8 cellular contexts compared by ENCODE assay signal in genomic region chr4:15655223-15656037, GRCh38. TPM values are rescaled to one million over a fixed set of nuclear protein-coding genes. Genes with fewer than 3 reads are reported as not detected.
A peak's percentile ranks its signal among the peaks of the same experiment; 100 is the strongest.
DNase-seq lines count a peak whose midpoint lies in the region; FAIRE-seq lines count a peak whose summit lies in the region.

Gene FBXL5 (minus strand): TSS chr4:15655357. CDS start chr4:15655287, 70 bp downstream.

- H3K27me3 ChIP-seq in SJSA1 (replicated peaks), result no peaks in the 10 kb centered on the region

- FAIRE-seq in frontal cortex (lab: Jason Lieb, UNC), result no peak

- H3K4me3 ChIP-seq in SJSA1, result peak within 1 kb of the TSS; percentile 94

- H3K9me3 ChIP-seq in SJSA1 (replicated peaks), result no peaks in the 10 kb centered on the region

- peaks cover 14% of the 10 kb centered on the region for H3K36me3 ChIP-seq in SJSA1

- peak within 1 kb of the TSS; percentile 98 for H3K27ac ChIP-seq in SJSA1

- H3K4me1 ChIP-seq in SJSA1 (replicated peaks), result peaks cover 30% of the 10 kb centered on the region

- DNase-seq in ELR (ENCODE audit: low read depth), result peak; percentile 84
- peak; percentile 76 for DNase-seq in GOT3 (lab: John Stamatoyannopoulos, UW)
- DNase-seq in LHCN-M2 (ENCODE audit: low read depth), result peak; percentile 83
- peak; percentile 63 to 86 for DNase-seq in SJSA1 (ENCODE audit: low read depth in 1 of 2, low spot score in 2 of 2)
- peak; percentile 47 to 82 (median 68) for DNase-seq in activated naive CD4-positive, alpha-beta T cell (lab: John Stamatoyannopoulos, UW)
- peak; percentile 91 to 95 for DNase-seq in frontal cortex (ENCODE audit: low spot score in 2 of 2)
- DNase-seq in nucleus accumbens (lab: John Stamatoyannopoulos, UW), result peak in 54 of 56 donors; percentile 18 to 89 (median 76)
- DNase-seq in superior temporal gyrus (ENCODE audit: extremely low spot score), result peak; percentile 86

RNA-seq across cellular contexts. Expression of gene FBXL5, which starts in this region (rescaled TPM):
- total RNA-seq in LHCN-M2 (2014; rRNA removed), result 165 and 167 TPM in 2 replicates
- polyA plus RNA-seq in LHCN-M2 (2012), result 65.0 TPM
- total RNA-seq in SJSA1 (2014; rRNA removed; shearing (Covaris generic)), result 32.2 and 44.7 TPM in 2 replicates
- total RNA-seq in frontal cortex, result 219 TPM

Comparison
In these comparisons a context has a peak if more than half of its experiments do, and no peak if none do; other contexts are left out.
1. Peak in every context shown above with its lines: DNase-seq, H3K4me3 ChIP-seq and H3K27ac ChIP-seq.